Comparison of ENCODE assay signal across 19 cellular contexts in genomic region chr18:2918761-2919550, GRCh38.
DNase-seq lines count a peak whose midpoint lies in the region; ATAC-seq and TF ChIP-seq lines count a peak whose summit lies in the region.
"Had no signal": no experiment of that assay in that cellular context is flagged by ENCODE, and none has a peak within 500 bp of the region (broad histone marks: within the 10 kb centered on the region; RNA-seq: fewer than 3 reads in every experiment).

No MANE protein-coding gene starts in this region.

- H3K27me3 ChIP-seq in DOHH2 (ENCODE audit: control insufficient read depth, low read length), result no peaks in the 10 kb centered on the region
- H3K27me3 ChIP-seq in colonic mucosa, result no peaks in the 10 kb centered on the region
- H3K27me3 ChIP-seq: pancreas, sigmoid colon had no signal

- H4K20me1 ChIP-seq in DOHH2 (ENCODE audit: control insufficient read depth, insufficient read depth, low read depth, low read length), result no peaks in the 10 kb centered on the region

- H3K4me1 ChIP-seq in DOHH2 (ENCODE audit: control insufficient read depth, low read length), result peaks cover 37% of the 10 kb centered on the region
- H3K4me1 ChIP-seq in colonic mucosa, result no peaks in the 10 kb centered on the region

- H3K36me3 Mint-ChIP-seq in activated naive CD4-positive, alpha-beta T cell treated with anti-CD3 and anti-CD28 coated beads, Interleukin-2, amount 50 U/mL, for 72 hours, result peaks cover 10 to 31% of the 10 kb centered on the region in 2 donors

- peaks cover 9% of the 10 kb centered on the region; the same call in 1 of the 2 replicates for H3F3A ChIP-seq in DOHH2 (ENCODE audit: control insufficient read depth, insufficient read depth)

- H3K9me3 Mint-ChIP-seq in activated naive CD4-positive, alpha-beta T cell treated with anti-CD3 and anti-CD28 coated beads, Interleukin-2, amount 50 U/mL, for 72 hours, result no peaks in the 10 kb centered on the region
- H3K9me3 Mint-ChIP-seq: T-cell had no signal

- TF ChIP-seq CTCF in DOHH2 (IDR thresholded peaks at IDR 0.05; ENCODE audit: low read depth, low read length, poor library complexity, severe bottlenecking) (no peak), colonic mucosa (IDR thresholded peaks at IDR 0.05) (no peak)

- no peaks in the 10 kb centered on the region for H3K9me3 ChIP-seq in DOHH2 (ENCODE audit: control insufficient read depth, insufficient read depth, low read length)
- H3K9me3 ChIP-seq in colonic mucosa, result no peaks in the 10 kb centered on the region
- H3K9me3 ChIP-seq: pancreas, sigmoid colon, thoracic aorta had no signal

- DNase-seq in activated naive CD4-positive, alpha-beta T cell treated with anti-CD3 and anti-CD28 coated beads, Interleukin-2, amount 50 U/mL, for 72 hours (ENCODE audit: low spot score in 2 of 2), result no peak
- no peak for DNase-seq in activated naive CD4-positive, alpha-beta T cell treated with anti-CD3 and anti-CD28 coated beads, Interleukin-2, amount 50 U/mL, for 16 hours
- DNase-seq in colonic mucosa (peak; percentile 27), posterior vena cava (ENCODE audit: low spot score) (peak; percentile 47), NOMO-1 treated with dmso at 0.1 percent for 144 hours (lab: John Stamatoyannopoulos, UW; ENCODE audit: unreplicated experiment) (no peak), NCI-H345 (lab: John Stamatoyannopoulos, UW) (no peak)
- DNase-seq: activated CD4-positive, alpha-beta T cell treated with anti-CD3 and anti-CD28 coated beads, Interleukin-2, amount 50 U/mL, for 4 hours; DMS79 treated with DMSO at 0.1 percent for 48 hours; KG1; NCI-H2171 treated with DMSO at 0.1 percent for 48 hours; NCI-H748 treated with DMSO at 0.1 percent for 48 hours; OCI-M1; pancreas; SHP77 treated with DMSO at 0.1 percent for 48 hours; sigmoid colon; T-cell had no signal

- H3K27ac Mint-ChIP-seq in activated naive CD4-positive, alpha-beta T cell treated with anti-CD3 and anti-CD28 coated beads, Interleukin-2, amount 50 U/mL, for 72 hours, result peak overlapping the region; percentile 27 to 60

- peak overlapping the region; percentile 84 for H3K27ac ChIP-seq in DOHH2 (ENCODE audit: low read depth, low read length)
- no peak overlapping the region for H3K27ac ChIP-seq in colonic mucosa
- H3K27ac ChIP-seq: sigmoid colon had no signal

- peak overlapping the region; percentile 88 for H3K4me2 ChIP-seq in DOHH2 (ENCODE audit: low read length)

- ATAC-seq in activated naive CD4-positive, alpha-beta T cell treated with anti-CD3 and anti-CD28 coated beads, Interleukin-2, amount 50 U/mL, for 72 hours, result no peak
- no peak for ATAC-seq in GM19023 (IDR thresholded peaks at IDR 0.05; ENCODE audit: unreplicated experiment)
- ATAC-seq: pancreas, T-cell had no signal

- H3K4me3 ChIP-seq in DOHH2 (ENCODE audit: low read length) (peak overlapping the region; percentile 59), colonic mucosa (no peak overlapping the region)
- H3K4me3 ChIP-seq: pancreas, sigmoid colon, thoracic aorta had no signal

- intact Hi-C loops in colonic mucosa (cut with DNase I) (no loop called here), posterior vena cava (cut with DNase I) (no loop called here)

- H3K9me2 ChIP-seq in DOHH2 (replicated peaks; ENCODE audit: control insufficient read depth, low read length), result no peaks in the 10 kb centered on the region

- no peaks in the 10 kb centered on the region for H3K79me2 ChIP-seq in DOHH2 (ENCODE audit: control insufficient read depth, low read length)

- peaks cover 37% of the 10 kb centered on the region for H3K36me3 ChIP-seq in DOHH2 (ENCODE audit: control insufficient read depth, low read length)
- H3K36me3 ChIP-seq in colonic mucosa, result peaks cover 6% of the 10 kb centered on the region

- H3K9ac ChIP-seq in colonic mucosa (ENCODE audit: low read depth in 2 of 2, low read length in 2 of 2), result no peak overlapping the region

Comparison
In these comparisons a context has a peak if more than half of its experiments do, and no peak if none do; other contexts are left out.
1. DNase-seq: peak in colonic mucosa (single experiment) and posterior vena cava (single experiment); none in activated naive CD4-positive, alpha-beta T cell treated with anti-CD3 and anti-CD28 coated beads, Interleukin-2, amount 50 U/mL, for 72 hours (0 of 2), activated naive CD4-positive, alpha-beta T cell treated with anti-CD3 and anti-CD28 coated beads, Interleukin-2, amount 50 U/mL, for 16 hours (single experiment), NOMO-1 treated with dmso at 0.1 percent for 144 hours (single experiment) and NCI-H345 (single experiment).